ENCODE assay signal across 8 cellular contexts in genomic region chr11:42770444-42771065, GRCh38.
DNase-seq lines count a peak whose midpoint lies in the region; ATAC-seq, FAIRE-seq and TF ChIP-seq lines count a peak whose summit lies in the region.

No MANE protein-coding gene starts in this region.

- 88% methylated on average over 1 of the region's 1 CpG for WGBS in prostate gland

- intact Hi-C loops in endothelial cell of umbilical vein (cut with micrococcal nuclease) (no loop called here), prostate gland (cut with DNase I) (no loop called here)

- TF ChIP-seq CTCF in endothelial cell of umbilical vein (IDR thresholded peaks at IDR 0.05; ENCODE audit: extremely low read depth in 1 of 2, insufficient read depth in 1 of 2, low read depth in 1 of 2, low read length in 2 of 2) = peak; percentile 25 to 34
- TF ChIP-seq CTCF in prostate gland (IDR thresholded peaks at IDR 0.05) = peak in 2 of 4 experiments; percentile 37 to 45

- H4K20me1 ChIP-seq in endothelial cell of umbilical vein (replicated peaks; ENCODE audit: control insufficient read depth, extremely low read depth, insufficient read depth, low read length) = no peaks in the 10 kb centered on the region

- DNase-seq in DMS 273 (lab: John Stamatoyannopoulos, UW; ENCODE audit: unreplicated experiment) (peak; percentile 33), DMS 273 treated with DMSO at 0.1 percent for 48 hours (lab: John Stamatoyannopoulos, UW) (no peak), NCI-H1092 (lab: John Stamatoyannopoulos, UW) (peak; percentile 11), endothelial cell of umbilical vein (ENCODE audit: low read depth, low spot score) (peak; percentile 4), putamen (ENCODE audit: low spot score) (peak; percentile 21), mesenteric fat pad (ENCODE audit: low spot score) (no peak), prostate gland (ENCODE audit: low spot score) (no peak)

- H3K4me3 ChIP-seq in endothelial cell of umbilical vein (replicated peaks in 1 of 3; ENCODE audit: insufficient read depth in 1 of 3, low read depth in 1 of 3, low read length in 3 of 3) (no peak overlapping the region), prostate gland (no peak overlapping the region)

- no TSS peak for BruUV-seq in endothelial cell of umbilical vein (replicated peaks; lab: Mats Ljungman, UMichigan)

- H2AFZ ChIP-seq in endothelial cell of umbilical vein (ENCODE audit: low read depth, low read length) = no peak overlapping the region

- TF ChIP-seq POLR2A in endothelial cell of umbilical vein (IDR thresholded peaks at IDR 0.05; ENCODE audit: low read depth, low read length) (no peak), prostate gland (IDR thresholded peaks at IDR 0.05) (no peak)

- FAIRE-seq in endothelial cell of umbilical vein (lab: Jason Lieb, UNC) = no peak

- H3K27ac ChIP-seq in endothelial cell of umbilical vein (ENCODE audit: insufficient read depth, low read depth, low read length) (no peak overlapping the region), prostate gland (no peak overlapping the region)

- no peaks in the 10 kb centered on the region for H3K79me2 ChIP-seq in endothelial cell of umbilical vein (ENCODE audit: control insufficient read depth, insufficient read depth, low read length)

- no peak overlapping the region for H3K4me2 ChIP-seq in endothelial cell of umbilical vein (ENCODE audit: insufficient read depth, low read length)

- H3K4me1 ChIP-seq in endothelial cell of umbilical vein (ENCODE audit: control insufficient read depth, extremely low read depth, insufficient read depth, low read length) (no peaks in the 10 kb centered on the region), prostate gland (replicated peaks) (no peaks in the 10 kb centered on the region)

- POLR2A ChIA-PET in endothelial cell of umbilical vein (lab: Charles Lee) = no interaction called here

- no peaks in the 10 kb centered on the region for H3K9me1 ChIP-seq in endothelial cell of umbilical vein (replicated peaks; ENCODE audit: control insufficient read depth, extremely low read depth, insufficient read depth, low read length)

- dilution Hi-C loops in endothelial cell of umbilical vein (cut with MboI; ENCODE audit: extremely low pct_ligation_motif_present, low sequenced_read_pairs) = no loop called here

- H3K27me3 ChIP-seq in endothelial cell of umbilical vein (ENCODE audit: control insufficient read depth in 2 of 2, insufficient read depth in 2 of 2, low read length in 2 of 2) = no peaks in the 10 kb centered on the region
- H3K27me3 ChIP-seq in prostate gland (replicated peaks; ENCODE audit: insufficient read depth) = no peaks in the 10 kb centered on the region

- H3K9ac ChIP-seq in endothelial cell of umbilical vein (replicated peaks; ENCODE audit: extremely low read depth, insufficient read depth, low read length) = no peak overlapping the region

- H3K36me3 ChIP-seq in endothelial cell of umbilical vein (ENCODE audit: control insufficient read depth in 2 of 2, extremely low read depth in 1 of 2, insufficient read depth in 2 of 2, low read length in 2 of 2) (no peaks in the 10 kb centered on the region), prostate gland (no peaks in the 10 kb centered on the region)

- ATAC-seq in GM21576 (IDR thresholded peaks at IDR 0.05; ENCODE audit: unreplicated experiment) = peak; percentile 59

- H3K9me3 ChIP-seq in endothelial cell of umbilical vein (replicated peaks; ENCODE audit: control insufficient read depth, insufficient read depth, low read length) (no peaks in the 10 kb centered on the region), prostate gland (no peaks in the 10 kb centered on the region)

- CTCF ChIA-PET in endothelial cell of umbilical vein (lab: Charles Lee) = no interaction called here

TF ChIP-seq in endothelial cell of umbilical vein, 7 proteins besides CTCF, POLR2A, EP300 and RAD21:
- no peak for TF ChIP-seq FOS (IDR thresholded peaks at IDR 0.05; ENCODE audit: borderline replicate concordance, insufficient read depth, low read length)
- no peak for TF ChIP-seq JUN (IDR thresholded peaks at IDR 0.05; ENCODE audit: borderline replicate concordance, insufficient read depth, insufficient read length, low read depth)
- no peak for TF ChIP-seq MAX (IDR thresholded peaks at IDR 0.05; ENCODE audit: insufficient read depth, insufficient read length)
- no peak for TF ChIP-seq MYC (IDR thresholded peaks at IDR 0.05; ENCODE audit: low read depth, low read length)
- TF ChIP-seq EZH2 (IDR thresholded peaks at IDR 0.05; ENCODE audit: borderline replicate concordance, low read depth, low read length, severe bottlenecking) = no peak
- no peak for TF ChIP-seq GATA2 (IDR thresholded peaks at IDR 0.05; ENCODE audit: insufficient read depth, insufficient read length, low read depth, low read length)
- no peak for TF ChIP-seq POLR2AphosphoS5 (IDR thresholded peaks at IDR 0.05; ENCODE audit: insufficient read depth, low read depth, low read length)

Comparison
In these comparisons a context has a peak if more than half of its experiments do, and no peak if none do; other contexts are left out.
1. DNase-seq: peak in DMS 273 (single experiment), NCI-H1092 (single experiment), endothelial cell of umbilical vein (single experiment) and putamen (single experiment); none in DMS 273 treated with DMSO at 0.1 percent for 48 hours (single experiment), mesenteric fat pad (single experiment) and prostate gland (single experiment).